27 cellular contexts compared by ENCODE assay signal in the genomic region with DNA sequence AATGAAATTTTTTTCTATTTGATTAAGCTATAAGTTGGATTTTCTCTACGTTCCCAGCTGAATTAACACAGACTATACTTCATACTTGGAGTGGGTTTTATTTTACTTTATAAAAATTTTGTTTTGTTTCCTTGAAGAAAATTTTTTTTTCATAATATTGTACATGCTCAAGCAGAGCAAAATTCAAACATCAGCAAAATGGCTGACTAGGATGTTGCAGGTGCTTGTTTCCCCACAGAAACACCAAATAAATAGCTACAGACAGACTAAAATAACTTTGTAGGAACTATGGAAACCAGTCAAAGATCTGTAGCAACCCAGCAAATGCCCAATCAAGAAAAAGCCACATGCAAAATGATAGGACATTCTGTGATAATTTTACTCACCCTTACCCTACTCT.
"Had no signal": no experiment of that assay in that cellular context is flagged by ENCODE, and none has a peak within 500 bp of the region (broad histone marks: within the 10 kb centered on the region; RNA-seq: fewer than 3 reads in every experiment).

No MANE protein-coding gene starts in this region.

- H3K27me3 ChIP-seq: colonic mucosa, dorsolateral prefrontal cortex, esophagus muscularis mucosa, esophagus squamous epithelium, foreskin keratinocyte, gastrocnemius medialis, gastroesophageal sphincter, heart left ventricle, heart right ventricle had no signal

- FAIRE-seq: colon, endometrium, endothelial cell of umbilical vein, frontal cortex had no signal

- H3K36me3 ChIP-seq: colonic mucosa, esophagus muscularis mucosa, esophagus squamous epithelium, gastrocnemius medialis, gastroesophageal sphincter, heart left ventricle, heart right ventricle had no signal

- H3K4me1 ChIP-seq: colonic mucosa, esophagus muscularis mucosa, foreskin keratinocyte, gastrocnemius medialis, gastroesophageal sphincter, heart left ventricle, heart right ventricle had no signal

- H3K9me3 ChIP-seq: colonic mucosa had no signal

- DNase-seq: colonic mucosa; cortex of kidney; dermis blood vessel endothelial cell; dorsolateral prefrontal cortex; effector CD4-positive, alpha-beta T cell; effector CD8-positive, alpha-beta T cell; effector memory CD4-positive, alpha-beta T cell; effector memory CD8-positive, alpha-beta T cell; endodermal cell; erythroblast; esophagus squamous epithelium; foreskin fibroblast; foreskin melanocyte; gastrocnemius medialis; glutamatergic neuron; head of caudate nucleus; heart left ventricle; heart right ventricle had no signal

- H3K27ac ChIP-seq: colonic mucosa, coronary artery, dorsolateral prefrontal cortex, epithelial cell of prostate, esophagus muscularis mucosa, esophagus squamous epithelium, foreskin keratinocyte, gastrocnemius medialis, gastroesophageal sphincter, heart left ventricle, heart right ventricle had no signal

- ATAC-seq: effector memory CD8-positive, alpha-beta T cell; foreskin keratinocyte; gastrocnemius medialis; gastroesophageal sphincter; heart left ventricle; heart right ventricle had no signal

- H3K4me3 ChIP-seq: colonic mucosa, coronary artery, dorsolateral prefrontal cortex, esophagus muscularis mucosa, esophagus squamous epithelium, gastrocnemius medialis, gastroesophageal sphincter, heart left ventricle, heart right ventricle had no signal
